Comparison of ENCODE assay signal across 8 cellular contexts in the genomic region with DNA sequence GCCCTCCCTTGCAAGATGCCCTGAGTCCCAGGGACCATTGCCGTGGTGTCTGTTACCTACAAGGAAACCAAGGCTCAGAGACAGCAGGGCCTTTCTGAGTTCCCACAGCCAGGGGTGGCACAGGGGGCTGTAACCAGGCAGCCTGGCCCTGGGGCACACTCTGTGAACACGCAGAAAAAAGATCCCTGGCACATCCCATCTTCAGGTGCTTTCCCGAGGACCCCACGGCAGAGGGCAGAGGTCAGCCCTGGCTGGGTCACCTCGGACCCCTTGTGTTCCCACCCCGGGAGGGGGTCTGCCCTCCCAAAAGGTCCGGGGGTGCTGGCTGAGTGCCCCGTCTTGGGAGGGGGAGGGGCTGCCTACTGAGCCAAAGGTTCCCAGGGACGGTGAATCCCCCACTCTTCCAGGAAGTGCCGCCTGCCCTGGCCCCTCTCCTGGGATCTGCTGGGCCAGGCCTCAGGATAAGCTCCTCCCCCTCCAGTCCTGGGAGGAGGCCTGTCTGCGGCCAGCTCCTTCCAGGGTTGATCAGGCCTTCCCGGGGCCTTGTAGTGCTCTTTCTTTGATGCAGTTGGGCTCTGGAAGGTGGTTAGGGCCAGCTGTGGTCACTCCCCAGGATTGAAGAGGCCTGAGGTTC. TPM values are rescaled to one million over a fixed set of nuclear protein-coding genes. Genes with fewer than 3 reads are reported as not detected.
A peak's percentile ranks its signal among the peaks of the same experiment; 100 is the strongest.
DNase-seq lines count a peak whose midpoint lies in the region; ATAC-seq and TF ChIP-seq lines count a peak whose summit lies in the region.

No MANE protein-coding gene starts in this region.

- TF ChIP-seq CTCF in HEK293 (tag by site-specific recombination; IDR thresholded peaks at IDR 0.05) (no peak), suprapubic skin (IDR thresholded peaks at IDR 0.05) (no peak)

- no peak for TF ChIP-seq POLR2A in suprapubic skin (IDR thresholded peaks at IDR 0.05)

- H3K27ac ChIP-seq in HEK293 (ENCODE audit: extremely low read depth, low read depth, low read length): 0 out of 2 replicates have a peak overlapping the region, but pooled peaks have one; percentile 16
- H3K27ac ChIP-seq in layer of hippocampus (ENCODE audit: low read depth, low read length): peak overlapping the region; percentile 35
- peak overlapping the region; percentile 76 for H3K27ac ChIP-seq in suprapubic skin

- CTCF ChIA-PET in HEK293 (lab: Yijun Ruan, JAX): no interaction called here

- 13% methylated on average over 6 of the region's 12 CpGs for WGBS in suprapubic skin

- intact Hi-C loops in dendritic cell treated with granulocyte-macrophage colony-stimulating factor and Interleukin-4, amounts not matched to agents 40 ng/mL and 50 ng/mL, for 4 days (cut with micrococcal nuclease): no loop called here

- no peak overlapping the region for H3K4me3 ChIP-seq in HEK293 (ENCODE audit: low read depth, low read length)
- no peak overlapping the region for H3K4me3 ChIP-seq in suprapubic skin

- H3K4me1 Mint-ChIP-seq in dendritic cell treated with granulocyte-macrophage colony-stimulating factor and Interleukin-4, amounts not matched to agents 40 ng/mL and 50 ng/mL, for 4 days (ENCODE audit: low read depth): peaks cover 39% of the 10 kb centered on the region

- DNase-seq in suprapubic skin (ENCODE audit: low spot score in 2 of 2) (no peak), DMS153 (lab: John Stamatoyannopoulos, UW) (no peak), HUDEP-2 (lab: John Stamatoyannopoulos, UW; ENCODE audit: unreplicated experiment in 76 of 76) (no peak)

- H3K9me3 ChIP-seq in HEK293 (ENCODE audit: control insufficient read depth, insufficient read depth, low read depth, low read length) (no peaks in the 10 kb centered on the region), suprapubic skin (no peaks in the 10 kb centered on the region)

- H3K4me3 Mint-ChIP-seq in dendritic cell treated with granulocyte-macrophage colony-stimulating factor and Interleukin-4, amounts not matched to agents 40 ng/mL and 50 ng/mL, for 4 days: no peak overlapping the region

- POLR2A ChIA-PET in HEK293 (lab: Yijun Ruan, JAX): interaction anchor here (1.1 kb wide), 1 partner anchor 53 kb away, joined by 3 read pairs; no protein-coding TSS in a partner anchor

- no peaks in the 10 kb centered on the region for H3K4me1 ChIP-seq in HEK293 (ENCODE audit: control insufficient read depth, insufficient read depth, low read length)
- H3K4me1 ChIP-seq in suprapubic skin: peaks cover 79% of the 10 kb centered on the region

- H3K27me3 Mint-ChIP-seq in dendritic cell treated with granulocyte-macrophage colony-stimulating factor and Interleukin-4, amounts not matched to agents 40 ng/mL and 50 ng/mL, for 4 days: peaks cover 41% of the 10 kb centered on the region

- no peak for ATAC-seq in HG02610 (IDR thresholded peaks at IDR 0.05; ENCODE audit: unreplicated experiment)
- ATAC-seq in GM18873 (IDR thresholded peaks at IDR 0.05; ENCODE audit: low FRiP score, unreplicated experiment): no peak

- no peaks in the 10 kb centered on the region for H3K9me3 Mint-ChIP-seq in dendritic cell treated with granulocyte-macrophage colony-stimulating factor and Interleukin-4, amounts not matched to agents 40 ng/mL and 50 ng/mL, for 4 days

- no peaks in the 10 kb centered on the region for H3K36me3 Mint-ChIP-seq in dendritic cell treated with granulocyte-macrophage colony-stimulating factor and Interleukin-4, amounts not matched to agents 40 ng/mL and 50 ng/mL, for 4 days (ENCODE audit: low read depth)

- TF ChIP-seq EP300 in suprapubic skin (IDR thresholded peaks at IDR 0.05): no peak

- H3K27me3 ChIP-seq in layer of hippocampus (ENCODE audit: control insufficient read depth, insufficient read depth, low read length) (no peaks in the 10 kb centered on the region), suprapubic skin (no peaks in the 10 kb centered on the region)

- no peaks in the 10 kb centered on the region for H3K36me3 ChIP-seq in HEK293 (ENCODE audit: control insufficient read depth in 2 of 2, insufficient read depth in 1 of 2, low read length in 2 of 2)
- no peaks in the 10 kb centered on the region for H3K36me3 ChIP-seq in suprapubic skin

- peak overlapping the region; percentile 73 for H3K27ac Mint-ChIP-seq in dendritic cell treated with granulocyte-macrophage colony-stimulating factor and Interleukin-4, amounts not matched to agents 40 ng/mL and 50 ng/mL, for 4 days

TF ChIP-seq in HEK293, 187 proteins besides CTCF, POLR2A, EP300 and RAD21 (continues in another document):
- TF ChIP-seq IKZF3 (tag by site-specific recombination; IDR thresholded peaks at IDR 0.05) (peak; percentile 79; the same call in 1 of the 2 replicates), ZNF175 (tag by site-specific recombination; IDR thresholded peaks at IDR 0.05) (no peak), ZNF354C (tag by site-specific recombination; IDR thresholded peaks at IDR 0.05; ENCODE audit: borderline replicate concordance, low read depth) (no peak), ZBTB48 (tag by site-specific recombination; IDR thresholded peaks at IDR 0.05) (peak; percentile 58; the same call in 1 of the 2 replicates), ZNF558 (tag by site-specific recombination; IDR thresholded peaks at IDR 0.05) (no peak), ZBTB7A (tag by site-specific recombination; IDR thresholded peaks at IDR 0.05; ENCODE audit: low read depth) (0 out of 2 replicates have a peak, but pooled peaks have one; percentile 23), ZNF169 (tag by site-specific recombination; IDR thresholded peaks at IDR 0.05) (no peak), KLF10 (tag by site-specific recombination; IDR thresholded peaks at IDR 0.05) (no peak), ZNF654 (tag by site-specific recombination; IDR thresholded peaks at IDR 0.05; ENCODE audit: low read depth) (no peak), ZNF707 (tag by site-specific recombination; IDR thresholded peaks at IDR 0.05) (no peak), BCL11A (tag by site-specific recombination; IDR thresholded peaks at IDR 0.05; ENCODE audit: low read depth) (peak; percentile 37; the same call in 1 of the 2 replicates), REPIN1 (tag by site-specific recombination; IDR thresholded peaks at IDR 0.05; ENCODE audit: low read depth) (no peak), ZNF114 (tag by site-specific recombination; IDR thresholded peaks at IDR 0.05) (no peak), KLF9 (tag by site-specific recombination; IDR thresholded peaks at IDR 0.05; ENCODE audit: low read depth) (no peak), ZBTB17 (tag by site-specific recombination; IDR thresholded peaks at IDR 0.05) (0 out of 2 replicates have a peak, but pooled peaks have one; percentile 28), ZNF248 (tag by site-specific recombination; IDR thresholded peaks at IDR 0.05) (no peak)
- TF ChIP-seq, protein P1, sequence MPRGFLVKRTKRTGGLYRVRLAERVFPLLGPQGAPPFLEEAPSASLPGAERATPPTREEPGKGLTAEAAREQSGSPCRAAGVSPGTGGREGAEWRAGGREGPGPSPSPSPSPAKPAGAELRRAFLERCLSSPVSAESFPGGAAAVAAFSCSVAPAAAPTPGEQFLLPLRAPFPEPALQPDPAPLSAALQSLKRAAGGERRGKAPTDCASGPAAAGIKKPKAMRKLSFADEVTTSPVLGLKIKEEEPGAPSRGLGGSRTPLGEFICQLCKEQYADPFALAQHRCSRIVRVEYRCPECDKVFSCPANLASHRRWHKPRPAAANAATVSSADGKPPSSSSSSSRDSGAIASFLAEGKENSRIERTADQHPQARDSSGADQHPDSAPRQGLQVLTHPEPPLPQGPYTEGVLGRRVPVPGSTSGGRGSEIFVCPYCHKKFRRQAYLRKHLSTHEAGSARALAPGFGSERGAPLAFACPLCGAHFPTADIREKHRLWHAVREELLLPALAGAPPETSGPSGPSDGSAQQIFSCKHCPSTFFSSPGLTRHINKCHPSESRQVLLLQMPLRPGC (tag by site-specific recombination; IDR thresholded peaks at IDR 0.05): no peak
- TF ChIP-seq, protein P2, sequence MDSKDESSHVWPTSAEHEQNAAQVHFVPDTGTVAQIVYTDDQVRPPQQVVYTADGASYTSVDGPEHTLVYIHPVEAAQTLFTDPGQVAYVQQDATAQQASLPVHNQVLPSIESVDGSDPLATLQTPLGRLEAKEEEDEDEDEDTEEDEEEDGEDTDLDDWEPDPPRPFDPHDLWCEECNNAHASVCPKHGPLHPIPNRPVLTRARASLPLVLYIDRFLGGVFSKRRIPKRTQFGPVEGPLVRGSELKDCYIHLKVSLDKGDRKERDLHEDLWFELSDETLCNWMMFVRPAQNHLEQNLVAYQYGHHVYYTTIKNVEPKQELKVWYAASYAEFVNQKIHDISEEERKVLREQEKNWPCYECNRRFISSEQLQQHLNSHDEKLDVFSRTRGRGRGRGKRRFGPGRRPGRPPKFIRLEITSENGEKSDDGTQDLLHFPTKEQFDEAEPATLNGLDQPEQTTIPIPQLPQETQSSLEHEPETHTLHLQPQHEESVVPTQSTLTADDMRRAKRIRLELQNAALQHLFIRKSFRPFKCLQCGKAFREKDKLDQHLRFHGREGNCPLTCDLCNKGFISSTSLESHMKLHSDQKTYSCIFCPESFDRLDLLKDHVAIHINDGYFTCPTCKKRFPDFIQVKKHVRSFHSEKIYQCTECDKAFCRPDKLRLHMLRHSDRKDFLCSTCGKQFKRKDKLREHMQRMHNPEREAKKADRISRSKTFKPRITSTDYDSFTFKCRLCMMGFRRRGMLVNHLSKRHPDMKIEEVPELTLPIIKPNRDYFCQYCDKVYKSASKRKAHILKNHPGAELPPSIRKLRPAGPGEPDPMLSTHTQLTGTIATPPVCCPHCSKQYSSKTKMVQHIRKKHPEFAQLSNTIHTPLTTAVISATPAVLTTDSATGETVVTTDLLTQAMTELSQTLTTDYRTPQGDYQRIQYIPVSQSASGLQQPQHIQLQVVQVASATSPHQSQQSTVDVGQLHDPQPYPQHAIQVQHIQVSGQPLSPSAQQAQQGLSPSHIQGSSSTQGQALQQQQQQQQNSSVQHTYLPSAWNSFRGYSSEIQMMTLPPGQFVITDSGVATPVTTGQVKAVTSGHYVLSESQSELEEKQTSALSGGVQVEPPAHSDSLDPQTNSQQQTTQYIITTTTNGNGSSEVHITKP (tag by site-specific recombination; IDR thresholded peaks at IDR 0.05): peak; percentile 92

RNA-seq across cellular contexts. Expression of a gene that starts 8.1 kb away (rescaled TPM):
- 1 to 10 TPM; 1.1 to 3.1 (median 2.3) TPM for total RNA-seq in suprapubic skin

RNA-seq across cellular contexts. Expression of a gene that starts 27.2 kb away (rescaled TPM):
- 10 to 100 TPM; 23.8 to 54.7 (median 46.1) TPM for total RNA-seq in suprapubic skin

RNA-seq across cellular contexts. Expression of a gene that starts 47.7 kb away (rescaled TPM):
- total RNA-seq in suprapubic skin: 10 to 100 TPM; 10.8 to 23.3 (median 22.3) TPM

RNA-seq across cellular contexts. Expression of a gene that starts 51.1 kb away (rescaled TPM):
- total RNA-seq in suprapubic skin: 10 to 100 TPM; 12.0 to 18.3 (median 14.9) TPM

Comparison
In these comparisons a context has a peak if more than half of its experiments do, and no peak if none do; other contexts are left out.
1. H3K27ac ChIP-seq: peak in every context shown above with its lines; median percentile 76 in suprapubic skin; 35 in layer of hippocampus; 16 in HEK293.